In genomic region chr5:10457682-10458574, GRCh38 we compare ENCODE assay signal across 1 cellular context.
TF ChIP-seq lines count a peak whose summit lies in the region.

No MANE protein-coding gene starts in this region.

TF ChIP-seq in HEK293, 187 proteins besides CTCF, POLR2A, EP300 and RAD21 (continued from another document):
- peak; percentile 74 for TF ChIP-seq KLF17 (tag by site-specific recombination; IDR thresholded peaks at IDR 0.05)
- no peak for TF ChIP-seq SP7 (tag by site-specific recombination; IDR thresholded peaks at IDR 0.05)
- peak; percentile 21; the same call in 1 of the 2 replicates for TF ChIP-seq ZNF600 (tag by site-specific recombination; IDR thresholded peaks at IDR 0.05)
- TF ChIP-seq PATZ1 (tag by site-specific recombination; IDR thresholded peaks at IDR 0.05), result no peak
- no peak for TF ChIP-seq ZNF571 (tag by site-specific recombination; IDR thresholded peaks at IDR 0.05)
- TF ChIP-seq ZNF302 (tag by site-specific recombination; IDR thresholded peaks at IDR 0.05; ENCODE audit: low read depth), result no peak
- no peak for TF ChIP-seq ZNF776 (tag by site-specific recombination; IDR thresholded peaks at IDR 0.05; ENCODE audit: borderline replicate concordance)
- no peak for TF ChIP-seq ZNF777 (tag by site-specific recombination; IDR thresholded peaks at IDR 0.05; ENCODE audit: borderline replicate concordance)
- TF ChIP-seq ZNF654 (tag by site-specific recombination; IDR thresholded peaks at IDR 0.05; ENCODE audit: low read depth), result no peak
- 0 out of 2 replicates have a peak, but pooled peaks have one; percentile 6 for TF ChIP-seq ZBTB44 (tag by site-specific recombination; IDR thresholded peaks at IDR 0.05)
- no peak for TF ChIP-seq ZNF558 (tag by site-specific recombination; IDR thresholded peaks at IDR 0.05)
- no peak for TF ChIP-seq ZNF18 (tag by site-specific recombination; IDR thresholded peaks at IDR 0.05)
- TF ChIP-seq ZNF830 (tag by site-specific recombination; IDR thresholded peaks at IDR 0.05; ENCODE audit: low read depth), result no peak
- no peak for TF ChIP-seq ZSCAN30 (tag by site-specific recombination; IDR thresholded peaks at IDR 0.05)
- TF ChIP-seq GLI4 (tag by site-specific recombination; IDR thresholded peaks at IDR 0.05), result no peak
- no peak for TF ChIP-seq ATF2 (tag by site-specific recombination; IDR thresholded peaks at IDR 0.05; ENCODE audit: low read depth)
- no peak for TF ChIP-seq ZNF350 (tag by site-specific recombination; IDR thresholded peaks at IDR 0.05)
- no peak for TF ChIP-seq ZFHX2 (tag by site-specific recombination; conservative IDR thresholded peaks at IDR 0.05)
- no peak for TF ChIP-seq ZFP3 (tag by site-specific recombination; IDR thresholded peaks at IDR 0.05; ENCODE audit: low read depth)
- no peak for TF ChIP-seq ZNF664 (tag by site-specific recombination; IDR thresholded peaks at IDR 0.05)
- TF ChIP-seq ZNF596 (tag by site-specific recombination; IDR thresholded peaks at IDR 0.05), result no peak
- no peak for TF ChIP-seq ZNF639 (tag by site-specific recombination; IDR thresholded peaks at IDR 0.05)
- no peak for TF ChIP-seq ZBTB1 (tag by site-specific recombination; IDR thresholded peaks at IDR 0.05)
TF ChIP-seq in HEK293: peak in this region for 5.
